Comparison of ENCODE assay signal across 17 cellular contexts in genomic region chr15:82100116-82100795, GRCh38. TPM values are rescaled to one million over a fixed set of nuclear protein-coding genes. Genes with fewer than 3 reads are reported as not detected.
A peak's percentile ranks its signal among the peaks of the same experiment; 100 is the strongest.
DNase-seq lines count a peak whose midpoint lies in the region; ATAC-seq and TF ChIP-seq lines count a peak whose summit lies in the region.
"Had no signal": no experiment of that assay in that cellular context is flagged by ENCODE, and none has a peak within 500 bp of the region (broad histone marks: within the 10 kb centered on the region; RNA-seq: fewer than 3 reads in every experiment).

No MANE protein-coding gene starts in this region.

- H3K4me2 ChIP-seq in osteoblast (ENCODE audit: insufficient read depth, low read length) = no peak overlapping the region
- H3K4me2 ChIP-seq: BLaER1 had no signal

- H3K4me1 ChIP-seq in osteoblast (ENCODE audit: insufficient read depth, low read length) = no peaks in the 10 kb centered on the region
- no peaks in the 10 kb centered on the region for H3K4me1 ChIP-seq in suprapubic skin
- H3K4me1 ChIP-seq: BLaER1, esophagus muscularis mucosa had no signal

- H3K27ac Mint-ChIP-seq in activated naive CD4-positive, alpha-beta T cell treated with anti-CD3 and anti-CD28 coated beads, Interleukin-2, amount 50 U/mL, for 72 hours = peak overlapping the region in 1 of 2 donors; percentile 13

- no peaks in the 10 kb centered on the region for H3K9me3 ChIP-seq in osteoblast (ENCODE audit: low read depth, low read length)
- no peaks in the 10 kb centered on the region for H3K9me3 ChIP-seq in suprapubic skin
- H3K9me3 ChIP-seq: BLaER1, esophagus muscularis mucosa had no signal

- H3K27me3 ChIP-seq in osteoblast (ENCODE audit: insufficient read depth, low read length) = no peaks in the 10 kb centered on the region
- no peaks in the 10 kb centered on the region for H3K27me3 ChIP-seq in suprapubic skin
- H3K27me3 ChIP-seq: BLaER1, esophagus muscularis mucosa had no signal

- H3K27ac ChIP-seq in osteoblast (ENCODE audit: low read depth, low read length) (no peak overlapping the region), suprapubic skin (no peak overlapping the region)
- H3K27ac ChIP-seq: BLaER1, esophagus muscularis mucosa had no signal

- H4K20me1 ChIP-seq in osteoblast (ENCODE audit: insufficient read depth, low read length) = no peaks in the 10 kb centered on the region
- H4K20me1 ChIP-seq: BLaER1 had no signal

- H2AFZ ChIP-seq in osteoblast (ENCODE audit: low read length) = peak overlapping the region; percentile 76

- TF ChIP-seq POLR2A in suprapubic skin (IDR thresholded peaks at IDR 0.05) = no peak

- peak; percentile 25 for DNase-seq in ELF-1 (ENCODE audit: low read depth, low spot score)
- peak; percentile 15 for DNase-seq in NCI-H526 treated with DMSO at 0.1 percent for 48 hours (lab: John Stamatoyannopoulos, UW)
- peak; percentile 90 for DNase-seq in fibroblast of gingiva (ENCODE audit: low read depth)
- DNase-seq in osteoblast (ENCODE audit: insufficient read length, low spot score, missing footprints) = peak; percentile 72
- no peak for DNase-seq in suprapubic skin (ENCODE audit: low spot score in 2 of 2)
- no peak for DNase-seq in activated naive CD4-positive, alpha-beta T cell treated with anti-CD3 and anti-CD28 coated beads, Interleukin-2, amount 50 U/mL, for 72 hours (ENCODE audit: low spot score in 2 of 2)
- DNase-seq: amygdala, cortex of kidney, DMS53, hippocampal formation, NCI-H1694 treated with DMSO at 0.1 percent for 48 hours, NCI-H748 treated with DMSO at 0.1 percent for 48 hours had no signal

- H3K4me3 ChIP-seq in osteoblast (ENCODE audit: insufficient read depth, low read length) = no peak overlapping the region
- no peak overlapping the region for H3K4me3 ChIP-seq in suprapubic skin
- H3K4me3 ChIP-seq: BLaER1, esophagus muscularis mucosa had no signal

- H3K36me3 ChIP-seq in osteoblast (ENCODE audit: insufficient read depth, low read length) = no peaks in the 10 kb centered on the region
- H3K36me3 ChIP-seq in suprapubic skin = no peaks in the 10 kb centered on the region
- H3K36me3 ChIP-seq: BLaER1, esophagus muscularis mucosa had no signal

- TF ChIP-seq CTCF in osteoblast (IDR thresholded peaks at IDR 0.05; ENCODE audit: extremely low read depth, low read depth, low read length) (no peak), suprapubic skin (IDR thresholded peaks at IDR 0.05) (no peak)

- TF ChIP-seq EP300 in suprapubic skin (IDR thresholded peaks at IDR 0.05) = no peak

- WGBS in suprapubic skin = 44% methylated on average over 9 of the region's 9 CpGs

- no peaks in the 10 kb centered on the region for H3K9me3 Mint-ChIP-seq in activated naive CD4-positive, alpha-beta T cell treated with anti-CD3 and anti-CD28 coated beads, Interleukin-2, amount 50 U/mL, for 72 hours

- H3K36me3 Mint-ChIP-seq in activated naive CD4-positive, alpha-beta T cell treated with anti-CD3 and anti-CD28 coated beads, Interleukin-2, amount 50 U/mL, for 72 hours = no peaks in the 10 kb centered on the region

- H3K79me2 ChIP-seq in osteoblast (ENCODE audit: insufficient read depth, low read length) = no peaks in the 10 kb centered on the region

- ATAC-seq in HG03378 (IDR thresholded peaks at IDR 0.05; ENCODE audit: unreplicated experiment) (no peak), HG02642 (IDR thresholded peaks at IDR 0.05; ENCODE audit: poor library complexity, unreplicated experiment) (no peak)
- no peak for ATAC-seq in activated naive CD4-positive, alpha-beta T cell treated with anti-CD3 and anti-CD28 coated beads, Interleukin-2, amount 50 U/mL, for 72 hours
- ATAC-seq: left lobe of liver had no signal

RNA-seq across cellular contexts. Expression of gene MEX3B, which starts 54.4 kb away (rescaled TPM):
- total RNA-seq in osteoblast (11.2 and 15.2 TPM in 2 replicates), suprapubic skin (1 to 10 TPM in 2 of 4 donors, under 1 TPM in 2; 0.49 to 1.6 (median 0.96) TPM)
- 1 to 10 TPM; 1.2 to 1.5 TPM for total RNA-seq in activated naive CD4-positive, alpha-beta T cell treated with anti-CD3 and anti-CD28 coated beads, Interleukin-2, amount 50 U/mL, for 72 hours

Comparison
In these comparisons a context has a peak if more than half of its experiments do, and no peak if none do; other contexts are left out.
1. DNase-seq: peak in ELF-1 (single experiment), NCI-H526 treated with DMSO at 0.1 percent for 48 hours (single experiment), fibroblast of gingiva (single experiment) and osteoblast (single experiment); none in suprapubic skin (0 of 2) and activated naive CD4-positive, alpha-beta T cell treated with anti-CD3 and anti-CD28 coated beads, Interleukin-2, amount 50 U/mL, for 72 hours (0 of 2).